18 cellular contexts compared by ENCODE assay signal in the genomic region with DNA sequence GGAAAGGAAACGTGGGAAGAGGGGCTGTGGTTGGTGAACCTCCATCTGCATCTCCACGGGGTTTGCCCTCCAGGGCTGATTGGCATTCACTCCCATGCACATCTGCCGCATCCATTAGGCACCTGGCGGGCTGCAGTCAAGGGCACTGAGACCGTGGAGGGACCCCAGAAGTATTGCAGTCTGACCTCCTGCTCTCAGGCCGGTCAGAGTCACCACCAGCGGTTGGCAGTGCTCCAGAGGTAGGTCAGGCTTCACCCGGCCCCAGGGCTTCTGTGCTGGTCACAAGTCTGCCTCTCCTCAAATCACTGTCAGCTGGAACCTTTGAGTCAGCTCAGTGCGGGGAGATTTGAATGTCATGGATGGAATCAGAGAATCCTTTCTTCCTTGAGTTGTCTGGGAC.
"Had no signal": no experiment of that assay in that cellular context is flagged by ENCODE, and none has a peak within 500 bp of the region (broad histone marks: within the 10 kb centered on the region; RNA-seq: fewer than 3 reads in every experiment).

No MANE protein-coding gene starts in this region.

- H3K36me3 ChIP-seq: suprapubic skin, upper lobe of left lung had no signal

- H3K27ac ChIP-seq: suprapubic skin, upper lobe of left lung, VCaP had no signal

- H3K36me3 Mint-ChIP-seq: activated naive CD8-positive, alpha-beta T cell; brain had no signal

- H3K27ac Mint-ChIP-seq: activated naive CD8-positive, alpha-beta T cell; activated T-cell treated with anti-CD3 and anti-CD28 coated beads, Interleukin-2, amount 50 U/mL, for 24 hours; endodermal cell; nephron had no signal

- H3K9me3 Mint-ChIP-seq: activated T-cell treated with anti-CD3 and anti-CD28 coated beads, Interleukin-2, amount 50 U/mL, for 24 hours; endodermal cell; nephron had no signal

- H3K4me3 Mint-ChIP-seq: activated naive CD8-positive, alpha-beta T cell; activated T-cell treated with anti-CD3 and anti-CD28 coated beads, Interleukin-2, amount 50 U/mL, for 24 hours; brain; endodermal cell; nephron had no signal

- H3K4me3 ChIP-seq: mucosa of descending colon, suprapubic skin, upper lobe of left lung had no signal

- H3K27me3 ChIP-seq: suprapubic skin, upper lobe of left lung had no signal

- H3K27me3 Mint-ChIP-seq: activated naive CD8-positive, alpha-beta T cell; activated T-cell treated with anti-CD3 and anti-CD28 coated beads, Interleukin-2, amount 50 U/mL, for 24 hours had no signal

- DNase-seq: activated gamma-delta T cell; activated T-cell treated with anti-CD3 and anti-CD28 coated beads, Interleukin-2, amount 50 U/mL, for 24 hours; amygdala; cerebellar nuclear complex; dermis blood vessel endothelial cell; endodermal cell; erythroblast; mucosa of descending colon; stimulated activated CD4-positive, alpha-beta T cell treated with anti-CD3 and anti-CD28 coated beads, Interleukin-12 subunit alpha, Interleukin-12 subunit beta, amount 100 ng/mL, for 4 hours; stimulated activated CD4-positive, alpha-beta T cell treated with anti-CD3 and anti-CD28 coated beads, Interleukin-2, amount 100 ng/mL, for 48 hours; stimulated activated naive CD4-positive, alpha-beta T cell treated with Interleukin-2 at 50 U/mL for 16 hours; T-helper 1 cell; upper lobe of left lung had no signal

- H3K9me3 ChIP-seq: mucosa of descending colon, suprapubic skin, upper lobe of left lung had no signal

- H3K4me1 Mint-ChIP-seq: endodermal cell, nephron had no signal

- H3K4me1 ChIP-seq: suprapubic skin, upper lobe of left lung had no signal
